ENCODE assay signal across 8 cellular contexts in genomic region chr2:217902281-217903141, GRCh38.
DNase-seq lines count a peak whose midpoint lies in the region; ATAC-seq and TF ChIP-seq lines count a peak whose summit lies in the region.

No MANE protein-coding gene starts in this region.

- DNase-seq in HL-60 (ENCODE audit: low read depth in 1 of 2, low spot score in 1 of 2) (peak; percentile 18 to 26), kidney tubule cell (ENCODE audit: low spot score) (peak; percentile 96), SW480 (ENCODE audit: low spot score) (no peak), NCI-H82 treated with DMSO at 0.1 percent for 48 hours (lab: John Stamatoyannopoulos, UW; ENCODE audit: unreplicated experiment) (no peak), activated T-cell treated with anti-CD3 and anti-CD28 coated beads for 4 hours (no peak)
- DNase-seq in stimulated activated effector memory CD8-positive, alpha-beta T cell treated with anti-CD3 and anti-CD28 coated beads, Interleukin-12 subunit alpha, Interleukin-12 subunit beta, amount 100 ng/mL, for 72 hours (ENCODE audit: low spot score in 2 of 2): no peak
- DNase-seq in activated CD4-positive, alpha-beta T cell treated with anti-CD3 and anti-CD28 coated beads, Interleukin-2, amount 50 U/mL, for 1 hour: no peak

- H3K4me3 Mint-ChIP-seq in stimulated activated effector memory CD8-positive, alpha-beta T cell treated with anti-CD3 and anti-CD28 coated beads, Interleukin-12 subunit alpha, Interleukin-12 subunit beta, amount 100 ng/mL, for 72 hours: peak overlapping the region; percentile 30

- H3K27ac Mint-ChIP-seq in stimulated activated effector memory CD8-positive, alpha-beta T cell treated with anti-CD3 and anti-CD28 coated beads, Interleukin-12 subunit alpha, Interleukin-12 subunit beta, amount 100 ng/mL, for 72 hours: no peak overlapping the region

- H3K27me3 ChIP-seq in HL-60 (ENCODE audit: insufficient read depth, poor library complexity, severe bottlenecking): peaks cover 7% of the 10 kb centered on the region

- TF ChIP-seq CTCF in HL-60 (IDR thresholded peaks at IDR 0.05; ENCODE audit: insufficient read depth, low read length): no peak

- peaks cover 6% of the 10 kb centered on the region for H3K4me1 Mint-ChIP-seq in stimulated activated effector memory CD8-positive, alpha-beta T cell treated with anti-CD3 and anti-CD28 coated beads, Interleukin-12 subunit alpha, Interleukin-12 subunit beta, amount 100 ng/mL, for 72 hours

- H3K4me3 ChIP-seq in HL-60 (replicated peaks; ENCODE audit: insufficient read depth, low read length): no peak overlapping the region

- no peaks in the 10 kb centered on the region for H3K9me3 Mint-ChIP-seq in stimulated activated effector memory CD8-positive, alpha-beta T cell treated with anti-CD3 and anti-CD28 coated beads, Interleukin-12 subunit alpha, Interleukin-12 subunit beta, amount 100 ng/mL, for 72 hours

- H3K27ac ChIP-seq in HL-60 (replicated peaks) (no peak overlapping the region), angular gyrus (ENCODE audit: low read depth, low read length) (peak overlapping the region; percentile 63)

- ATAC-seq in stimulated activated effector memory CD8-positive, alpha-beta T cell treated with anti-CD3 and anti-CD28 coated beads, Interleukin-12 subunit alpha, Interleukin-12 subunit beta, amount 100 ng/mL, for 72 hours: peak; percentile 57

- H3K36me3 Mint-ChIP-seq in stimulated activated effector memory CD8-positive, alpha-beta T cell treated with anti-CD3 and anti-CD28 coated beads, Interleukin-12 subunit alpha, Interleukin-12 subunit beta, amount 100 ng/mL, for 72 hours: no peaks in the 10 kb centered on the region

Comparison
In these comparisons a context has a peak if more than half of its experiments do, and no peak if none do; other contexts are left out.
1. DNase-seq: peak in HL-60 (2 of 2) and kidney tubule cell (single experiment); none in stimulated activated effector memory CD8-positive, alpha-beta T cell treated with anti-CD3 and anti-CD28 coated beads, Interleukin-12 subunit alpha, Interleukin-12 subunit beta, amount 100 ng/mL, for 72 hours (0 of 2), SW480 (single experiment), activated CD4-positive, alpha-beta T cell treated with anti-CD3 and anti-CD28 coated beads, Interleukin-2, amount 50 U/mL, for 1 hour (single experiment), NCI-H82 treated with DMSO at 0.1 percent for 48 hours (single experiment) and activated T-cell treated with anti-CD3 and anti-CD28 coated beads for 4 hours (single experiment).